ENCODE assay signal across 1 cellular context in the genomic region with DNA sequence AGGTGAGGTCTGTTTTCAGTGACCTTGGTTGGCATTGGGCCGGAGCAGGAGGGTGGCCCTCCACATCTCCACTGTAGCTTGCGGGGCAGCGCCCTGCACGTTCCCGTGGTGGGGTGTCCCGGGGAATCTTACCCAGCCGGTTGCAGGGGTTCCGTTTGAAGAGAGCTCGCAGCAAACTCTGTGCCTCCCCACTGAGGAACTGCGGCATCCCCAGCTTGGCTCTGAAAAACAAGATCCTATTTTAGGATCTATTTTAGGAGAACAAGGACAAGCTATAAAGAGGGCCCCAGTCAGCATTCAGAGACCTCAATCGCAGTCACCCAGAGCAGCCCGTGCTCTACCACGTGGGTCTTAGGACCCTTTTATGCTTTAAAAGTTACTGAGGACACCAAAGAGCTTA.
TF ChIP-seq lines count a peak whose summit lies in the region.

No MANE protein-coding gene starts in this region.

TF ChIP-seq in GM12878, 131 proteins besides CTCF, POLR2A, EP300 and RAD21 (continued from another document):
- TF ChIP-seq, protein P1, sequence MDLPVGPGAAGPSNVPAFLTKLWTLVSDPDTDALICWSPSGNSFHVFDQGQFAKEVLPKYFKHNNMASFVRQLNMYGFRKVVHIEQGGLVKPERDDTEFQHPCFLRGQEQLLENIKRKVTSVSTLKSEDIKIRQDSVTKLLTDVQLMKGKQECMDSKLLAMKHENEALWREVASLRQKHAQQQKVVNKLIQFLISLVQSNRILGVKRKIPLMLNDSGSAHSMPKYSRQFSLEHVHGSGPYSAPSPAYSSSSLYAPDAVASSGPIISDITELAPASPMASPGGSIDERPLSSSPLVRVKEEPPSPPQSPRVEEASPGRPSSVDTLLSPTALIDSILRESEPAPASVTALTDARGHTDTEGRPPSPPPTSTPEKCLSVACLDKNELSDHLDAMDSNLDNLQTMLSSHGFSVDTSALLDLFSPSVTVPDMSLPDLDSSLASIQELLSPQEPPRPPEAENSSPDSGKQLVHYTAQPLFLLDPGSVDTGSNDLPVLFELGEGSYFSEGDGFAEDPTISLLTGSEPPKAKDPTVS (IDR thresholded peaks at IDR 0.05; ENCODE audit: low read depth, low read length) = no peak
- no peak for TF ChIP-seq MYC (IDR thresholded peaks at IDR 0.05; ENCODE audit: insufficient read depth, insufficient read length, insufficient replicate concordance, low read length, severe bottlenecking)
- no peak for TF ChIP-seq CHD1 (IDR thresholded peaks at IDR 0.05; ENCODE audit: low read depth, low read length)
- TF ChIP-seq CHD4 (IDR thresholded peaks at IDR 0.05) = no peak
- no peak for TF ChIP-seq SMC3 (IDR thresholded peaks at IDR 0.05; ENCODE audit: borderline replicate concordance, low read length)
- TF ChIP-seq, protein P2, sequence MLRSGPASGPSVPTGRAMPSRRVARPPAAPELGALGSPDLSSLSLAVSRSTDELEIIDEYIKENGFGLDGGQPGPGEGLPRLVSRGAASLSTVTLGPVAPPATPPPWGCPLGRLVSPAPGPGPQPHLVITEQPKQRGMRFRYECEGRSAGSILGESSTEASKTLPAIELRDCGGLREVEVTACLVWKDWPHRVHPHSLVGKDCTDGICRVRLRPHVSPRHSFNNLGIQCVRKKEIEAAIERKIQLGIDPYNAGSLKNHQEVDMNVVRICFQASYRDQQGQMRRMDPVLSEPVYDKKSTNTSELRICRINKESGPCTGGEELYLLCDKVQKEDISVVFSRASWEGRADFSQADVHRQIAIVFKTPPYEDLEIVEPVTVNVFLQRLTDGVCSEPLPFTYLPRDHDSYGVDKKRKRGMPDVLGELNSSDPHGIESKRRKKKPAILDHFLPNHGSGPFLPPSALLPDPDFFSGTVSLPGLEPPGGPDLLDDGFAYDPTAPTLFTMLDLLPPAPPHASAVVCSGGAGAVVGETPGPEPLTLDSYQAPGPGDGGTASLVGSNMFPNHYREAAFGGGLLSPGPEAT (IDR thresholded peaks at IDR 0.05; ENCODE audit: low read depth) = no peak
- TF ChIP-seq RB1 (IDR thresholded peaks at IDR 0.05; ENCODE audit: borderline replicate concordance) = no peak
- TF ChIP-seq, protein P3, sequence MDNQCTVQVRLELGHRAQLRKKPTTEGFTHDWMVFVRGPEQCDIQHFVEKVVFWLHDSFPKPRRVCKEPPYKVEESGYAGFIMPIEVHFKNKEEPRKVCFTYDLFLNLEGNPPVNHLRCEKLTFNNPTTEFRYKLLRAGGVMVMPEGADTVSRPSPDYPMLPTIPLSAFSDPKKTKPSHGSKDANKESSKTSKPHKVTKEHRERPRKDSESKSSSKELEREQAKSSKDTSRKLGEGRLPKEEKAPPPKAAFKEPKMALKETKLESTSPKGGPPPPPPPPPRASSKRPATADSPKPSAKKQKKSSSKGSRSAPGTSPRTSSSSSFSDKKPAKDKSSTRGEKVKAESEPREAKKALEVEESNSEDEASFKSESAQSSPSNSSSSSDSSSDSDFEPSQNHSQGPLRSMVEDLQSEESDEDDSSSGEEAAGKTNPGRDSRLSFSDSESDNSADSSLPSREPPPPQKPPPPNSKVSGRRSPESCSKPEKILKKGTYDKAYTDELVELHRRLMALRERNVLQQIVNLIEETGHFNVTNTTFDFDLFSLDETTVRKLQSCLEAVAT (IDR thresholded peaks at IDR 0.05) = no peak
- TF ChIP-seq, protein P4, sequence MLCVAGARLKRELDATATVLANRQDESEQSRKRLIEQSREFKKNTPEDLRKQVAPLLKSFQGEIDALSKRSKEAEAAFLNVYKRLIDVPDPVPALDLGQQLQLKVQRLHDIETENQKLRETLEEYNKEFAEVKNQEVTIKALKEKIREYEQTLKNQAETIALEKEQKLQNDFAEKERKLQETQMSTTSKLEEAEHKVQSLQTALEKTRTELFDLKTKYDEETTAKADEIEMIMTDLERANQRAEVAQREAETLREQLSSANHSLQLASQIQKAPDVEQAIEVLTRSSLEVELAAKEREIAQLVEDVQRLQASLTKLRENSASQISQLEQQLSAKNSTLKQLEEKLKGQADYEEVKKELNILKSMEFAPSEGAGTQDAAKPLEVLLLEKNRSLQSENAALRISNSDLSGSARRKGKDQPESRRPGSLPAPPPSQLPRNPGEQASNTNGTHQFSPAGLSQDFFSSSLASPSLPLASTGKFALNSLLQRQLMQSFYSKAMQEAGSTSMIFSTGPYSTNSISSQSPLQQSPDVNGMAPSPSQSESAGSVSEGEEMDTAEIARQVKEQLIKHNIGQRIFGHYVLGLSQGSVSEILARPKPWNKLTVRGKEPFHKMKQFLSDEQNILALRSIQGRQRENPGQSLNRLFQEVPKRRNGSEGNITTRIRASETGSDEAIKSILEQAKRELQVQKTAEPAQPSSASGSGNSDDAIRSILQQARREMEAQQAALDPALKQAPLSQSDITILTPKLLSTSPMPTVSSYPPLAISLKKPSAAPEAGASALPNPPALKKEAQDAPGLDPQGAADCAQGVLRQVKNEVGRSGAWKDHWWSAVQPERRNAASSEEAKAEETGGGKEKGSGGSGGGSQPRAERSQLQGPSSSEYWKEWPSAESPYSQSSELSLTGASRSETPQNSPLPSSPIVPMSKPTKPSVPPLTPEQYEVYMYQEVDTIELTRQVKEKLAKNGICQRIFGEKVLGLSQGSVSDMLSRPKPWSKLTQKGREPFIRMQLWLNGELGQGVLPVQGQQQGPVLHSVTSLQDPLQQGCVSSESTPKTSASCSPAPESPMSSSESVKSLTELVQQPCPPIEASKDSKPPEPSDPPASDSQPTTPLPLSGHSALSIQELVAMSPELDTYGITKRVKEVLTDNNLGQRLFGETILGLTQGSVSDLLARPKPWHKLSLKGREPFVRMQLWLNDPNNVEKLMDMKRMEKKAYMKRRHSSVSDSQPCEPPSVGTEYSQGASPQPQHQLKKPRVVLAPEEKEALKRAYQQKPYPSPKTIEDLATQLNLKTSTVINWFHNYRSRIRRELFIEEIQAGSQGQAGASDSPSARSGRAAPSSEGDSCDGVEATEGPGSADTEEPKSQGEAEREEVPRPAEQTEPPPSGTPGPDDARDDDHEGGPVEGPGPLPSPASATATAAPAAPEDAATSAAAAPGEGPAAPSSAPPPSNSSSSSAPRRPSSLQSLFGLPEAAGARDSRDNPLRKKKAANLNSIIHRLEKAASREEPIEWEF (IDR thresholded peaks at IDR 0.05; ENCODE audit: insufficient replicate concordance, low read depth, low read length) = no peak
- TF ChIP-seq GATAD2B (conservative IDR thresholded peaks at IDR 0.05; ENCODE audit: low read depth) = no peak
- TF ChIP-seq MTA2 (IDR thresholded peaks at IDR 0.05; ENCODE audit: low read depth) = no peak
- no peak for TF ChIP-seq NR2C2 (IDR thresholded peaks at IDR 0.05; ENCODE audit: borderline replicate concordance, control insufficient read depth, insufficient read length, low read depth)
- no peak for TF ChIP-seq EED (IDR thresholded peaks at IDR 0.05; ENCODE audit: low read depth)
- no peak for TF ChIP-seq ATF7 (IDR thresholded peaks at IDR 0.05; ENCODE audit: low read depth)
- no peak for TF ChIP-seq HDAC6 (IDR thresholded peaks at IDR 0.05; ENCODE audit: unreplicated experiment)
